27 cellular contexts compared by ENCODE assay signal in the genomic region with DNA sequence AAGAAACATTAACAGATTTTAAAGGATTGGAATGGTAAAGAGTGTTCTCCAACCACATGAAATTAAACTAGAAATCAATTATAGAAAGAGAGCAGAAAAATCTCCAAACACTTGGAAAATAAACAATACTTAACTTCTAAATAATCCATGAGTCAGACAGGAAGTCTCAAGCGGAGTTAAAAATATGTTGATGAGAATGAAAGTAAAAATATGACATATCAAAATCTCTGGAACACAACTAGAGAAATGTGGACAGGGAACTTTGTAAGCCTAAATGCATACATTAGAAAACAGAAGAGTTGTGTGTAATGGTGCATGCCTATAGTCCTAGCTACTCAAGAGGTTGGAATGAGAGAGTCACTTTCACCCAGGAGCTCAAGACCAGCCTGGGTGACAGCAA. TPM values are rescaled to one million over a fixed set of nuclear protein-coding genes. Genes with fewer than 3 reads are reported as not detected.
DNase-seq lines count a peak whose midpoint lies in the region; ATAC-seq, FAIRE-seq and TF ChIP-seq lines count a peak whose summit lies in the region.
"Had no signal": no experiment of that assay in that cellular context is flagged by ENCODE, and none has a peak within 500 bp of the region (broad histone marks: within the 10 kb centered on the region; RNA-seq: fewer than 3 reads in every experiment).

No MANE protein-coding gene starts in this region.

- dilution Hi-C loops in IMR-90 (cut with HindIII; ENCODE audit: low sequenced_read_pairs, unreplicated experiment) (no loop called here), keratinocyte (cut with MboI; ENCODE audit: extremely low pct_ligation_motif_present, low sequenced_read_pairs) (no loop called here)

- H3K9ac ChIP-seq in IMR-90 (ENCODE audit: low read depth, low read length) (no peak overlapping the region), keratinocyte (ENCODE audit: control insufficient read depth, extremely low read depth, insufficient read depth, low read length) (no peak overlapping the region)

- TF ChIP-seq CTCF in A673 (conservative IDR thresholded peaks at IDR 0.05; ENCODE audit: low read depth, low read length), result no peak
- TF ChIP-seq CTCF in IMR-90 (conservative IDR thresholded peaks at IDR 0.05; ENCODE audit: low read depth, low read length), result no peak
- TF ChIP-seq CTCF in bronchial epithelial cell (IDR thresholded peaks at IDR 0.05; ENCODE audit: insufficient read depth, low read length, severe bottlenecking), result no peak
- TF ChIP-seq CTCF in keratinocyte (optimal IDR thresholded peaks at IDR 0.05 in 1 of 3, IDR thresholded peaks at IDR 0.05 in 1 of 3, conservative IDR thresholded peaks at IDR 0.05 in 1 of 3; ENCODE audit: extremely low read depth in 1 of 3, insufficient read depth in 2 of 3, low read length in 3 of 3), result no peak

- no peak overlapping the region for H4K8ac ChIP-seq in IMR-90 (ENCODE audit: low read depth in 2 of 2, low read length in 2 of 2)

- H3K9me3 ChIP-seq in A673 (ENCODE audit: low read depth, low read length, poor library complexity, severe bottlenecking) (peaks cover 7% of the 10 kb centered on the region), IMR-90 (ENCODE audit: control insufficient read depth, insufficient read depth, low read length) (peaks cover 3% of the 10 kb centered on the region), keratinocyte (ENCODE audit: control insufficient read depth, low read depth, low read length) (no peaks in the 10 kb centered on the region)
- H3K9me3 ChIP-seq: ovary had no signal

- WGBS in IMR-90 (ENCODE audit: extremely low coverage in 2 of 2, insufficient read length in 1 of 2), 2 experiments, result no CpG with 5 or more reads among the region's 1 CpG

- H3K9me1 ChIP-seq in IMR-90 (ENCODE audit: insufficient read depth, low read length), result no peaks in the 10 kb centered on the region
- H3K9me1 ChIP-seq in keratinocyte (ENCODE audit: control insufficient read depth, extremely low read depth, insufficient read depth, low read length), result no peaks in the 10 kb centered on the region

- ATAC-seq in IMR-90 (ENCODE audit: low read depth), result peak; percentile 49
- ATAC-seq in Right ventricle myocardium superior (ENCODE audit: poor library complexity), result no peak
- ATAC-seq: esophagus mucosa, HepG2, left cardiac atrium, right cardiac atrium had no signal

- H3K4me2 ChIP-seq in IMR-90 (ENCODE audit: low read depth, low read length), result peak overlapping the region; percentile 88
- peak overlapping the region; percentile 40 for H3K4me2 ChIP-seq in keratinocyte (ENCODE audit: control insufficient read depth, extremely low read depth, insufficient read depth, low read depth, low read length)

- H4K91ac ChIP-seq in IMR-90 (ENCODE audit: insufficient read depth, low read depth, low read length), result no peak overlapping the region

- H3K4me3 ChIP-seq in A673 (ENCODE audit: low read depth, low read length, poor library complexity, severe bottlenecking), result no peak overlapping the region
- H3K4me3 ChIP-seq in IMR-90 (ENCODE audit: insufficient read depth, low read depth, low read length), result no peak overlapping the region
- H3K4me3 ChIP-seq in bronchial epithelial cell (ENCODE audit: low read depth, low read length), result no peak overlapping the region
- H3K4me3 ChIP-seq in keratinocyte (ENCODE audit: control insufficient read depth in 2 of 3, extremely low read depth in 1 of 3, insufficient read depth in 2 of 3, low read depth in 1 of 3, low read length in 3 of 3), result no peak overlapping the region
- H3K4me3 ChIP-seq: ovary had no signal

- no peak overlapping the region for H2BK20ac ChIP-seq in IMR-90 (ENCODE audit: low read depth, low read length)

- TF ChIP-seq RAD21 in IMR-90 (IDR thresholded peaks at IDR 0.05; ENCODE audit: low read length), result no peak

- BruUV-seq in A673 (replicated peaks; lab: Mats Ljungman, UMichigan) (no TSS peak), IMR-90 (replicated peaks; lab: Mats Ljungman, UMichigan) (no TSS peak)

- H4K20me1 ChIP-seq in IMR-90 (ENCODE audit: insufficient read depth, low read length), result no peaks in the 10 kb centered on the region
- no peaks in the 10 kb centered on the region for H4K20me1 ChIP-seq in keratinocyte (ENCODE audit: control insufficient read depth, extremely low read depth, insufficient read depth, low read length)

- TF ChIP-seq POLR2A in IMR-90 (IDR thresholded peaks at IDR 0.05; ENCODE audit: low read depth, low read length), result no peak

- H4K5ac ChIP-seq in IMR-90 (ENCODE audit: low read depth, low read length), result no peak overlapping the region

- H2AFZ ChIP-seq in IMR-90 (replicated peaks; ENCODE audit: low read length, poor library complexity) (no peak overlapping the region), keratinocyte (ENCODE audit: control insufficient read depth, low read length) (peak overlapping the region; percentile 76)

- H3K27me3 ChIP-seq in A673 (replicated peaks; ENCODE audit: insufficient read depth, low read depth, low read length, poor library complexity) (no peaks in the 10 kb centered on the region), IMR-90 (ENCODE audit: control insufficient read depth, insufficient read depth, low read length) (peaks cover 6% of the 10 kb centered on the region), bronchial epithelial cell (ENCODE audit: control insufficient read depth, insufficient read depth, low read length) (no peaks in the 10 kb centered on the region), keratinocyte (ENCODE audit: control insufficient read depth, extremely low read depth, insufficient read depth, low read length) (peaks cover 6% of the 10 kb centered on the region)
- H3K27me3 ChIP-seq: ovary had no signal

- H3K36me3 ChIP-seq in A673 (ENCODE audit: insufficient read depth, low read length, poor library complexity, severe bottlenecking) (no peaks in the 10 kb centered on the region), IMR-90 (ENCODE audit: control insufficient read depth, insufficient read depth, low read length) (no peaks in the 10 kb centered on the region), bronchial epithelial cell (ENCODE audit: control insufficient read depth, insufficient read depth, low read length) (no peaks in the 10 kb centered on the region), keratinocyte (ENCODE audit: control insufficient read depth in 2 of 2, extremely low read depth in 1 of 2, insufficient read depth in 2 of 2, low read length in 2 of 2) (no peaks in the 10 kb centered on the region)
- H3K36me3 ChIP-seq: ovary had no signal

- intact Hi-C loops in A673 (cut with micrococcal nuclease; ENCODE audit: unreplicated experiment) (no loop called here), IMR-90 (cut with micrococcal nuclease) (no loop called here), Right ventricle myocardium superior (cut with DNase I) (no loop called here)

- CTCF ChIA-PET in A673 (lab: Charles Lee) (no interaction called here), IMR-90 (lab: Yijun Ruan, JAX) (no interaction called here)

- no peak overlapping the region for H3K18ac ChIP-seq in IMR-90 (ENCODE audit: low read depth, low read length)

- H3K23ac ChIP-seq in IMR-90 (ENCODE audit: low read depth, low read length), result no peak overlapping the region

- POLR2A ChIA-PET in A673 (lab: Charles Lee; ENCODE audit: low non-redundant PET) (interaction anchor here (0.8 kb wide), 1 partner anchor 39 kb away, joined by 3 read pairs; no protein-coding TSS in a partner anchor), IMR-90 (lab: Charles Lee; ENCODE audit: unreplicated experiment) (no interaction called here)

- DNase-seq in A673 (ENCODE audit: low spot score), result peak; percentile 18
- peak; percentile 8 for DNase-seq in IMR-90
- DNase-seq in bronchial epithelial cell (ENCODE audit: low read depth), result peak; percentile 13
- DNase-seq in keratinocyte (ENCODE audit: low read depth, low spot score), result no peak
- DNase-seq in NCI-H524 (lab: John Stamatoyannopoulos, UW), result no peak
- DNase-seq in NAMALWA (ENCODE audit: low spot score), result no peak
- no peak for DNase-seq in Right ventricle myocardium superior
- no peak for DNase-seq in activated CD8-positive, alpha-beta memory T cell treated with anti-CD3 and anti-CD28 coated beads, Interleukin-2, amount 50 U/mL, for 4 hours
- DNase-seq: ACHN; activated naive CD4-positive, alpha-beta T cell treated with anti-CD3 and anti-CD28 coated beads, Interleukin-2, amount 10 ng/mL, durations not matched to agents 7 days and 5 days; activated T-cell treated with anti-CD3 and anti-CD28 coated beads, Interleukin-2, amount 50 U/mL, for 48 hours; C1 segment of cervical spinal cord; cerebellar nuclear complex; effector memory CD4-positive, alpha-beta T cell; GOT3; left cardiac atrium; naive B cell; NCI-H1694 treated with DMSO at 0.1 percent for 48 hours; NCI-H774; OCI-M1; ovary; right cardiac atrium; SHP77; stimulated activated CD4-positive, alpha-beta T cell treated with anti-CD3 and anti-CD28 coated beads, Interleukin-15, amount 100 ng/mL, for 24 hours had no signal

- H2BK120ac ChIP-seq in IMR-90 (ENCODE audit: low read depth, low read length), result no peak overlapping the region

- H2AK5ac ChIP-seq in IMR-90 (ENCODE audit: low read depth, low read length), result no peak overlapping the region

- H2BK5ac ChIP-seq in IMR-90 (ENCODE audit: low read depth, low read length, poor library complexity, severe bottlenecking), result no peak overlapping the region

- no peak overlapping the region for H3K4ac ChIP-seq in IMR-90 (ENCODE audit: low read depth, low read length)

- no peaks in the 10 kb centered on the region for H3K79me2 ChIP-seq in keratinocyte (ENCODE audit: control insufficient read depth, insufficient read depth, low read length)

- in situ Hi-C loops in IMR-90 (cut with MboI; ENCODE audit: low sequenced_read_pairs), result no loop called here

- FAIRE-seq in bronchial epithelial cell (lab: Jason Lieb, UNC), result no peak
- FAIRE-seq in keratinocyte (lab: Jason Lieb, UNC), result no peak
- FAIRE-seq: HepG2 had no signal

- H2AK9ac ChIP-seq in IMR-90 (replicated peaks; ENCODE audit: low read depth, low read length, poor library complexity), result no peak overlapping the region

- H3K4me1 ChIP-seq in A673 (ENCODE audit: insufficient read depth, low read length, poor library complexity, severe bottlenecking), result peaks cover 5% of the 10 kb centered on the region
- no peaks in the 10 kb centered on the region for H3K4me1 ChIP-seq in IMR-90 (ENCODE audit: control insufficient read depth, insufficient read depth, low read length)
- no peaks in the 10 kb centered on the region for H3K4me1 ChIP-seq in keratinocyte (ENCODE audit: control insufficient read depth, extremely low read depth, insufficient read depth, low read length)

- H2BK15ac ChIP-seq in IMR-90 (ENCODE audit: low read depth, low read length), result no peak overlapping the region; the same call in 2 of the 3 replicates

- no peaks in the 10 kb centered on the region for H3K79me1 ChIP-seq in IMR-90 (ENCODE audit: low read depth in 1 of 2, low read length in 2 of 2)

- H3K14ac ChIP-seq in IMR-90 (replicated peaks; ENCODE audit: low read depth, low read length), result peak overlapping the region; percentile 37; the same call in 1 of the 2 replicates

- H3K27ac ChIP-seq in A673 (ENCODE audit: low read depth, low read length, poor library complexity, severe bottlenecking) (no peak overlapping the region), IMR-90 (ENCODE audit: insufficient read depth, low read length) (no peak overlapping the region), keratinocyte (ENCODE audit: control insufficient read depth, insufficient read depth, low read length) (no peak overlapping the region)
- H3K27ac ChIP-seq: HL-60, ovary had no signal

- no peak overlapping the region for H3K56ac ChIP-seq in IMR-90 (ENCODE audit: extremely low read depth, insufficient read depth, low read length)

RNA-seq across cellular contexts. Expression of a gene that starts 47.9 kb away (rescaled TPM):
- total RNA-seq in A673 (2021), result 29.4 and 36.5 TPM in 2 replicates
- total RNA-seq in IMR-90 (2012; rRNA removed), result 7.5 and 8.2 TPM in 2 replicates
- polyA plus RNA-seq in IMR-90 (2012; rRNA removed), result 9.4 and 10.2 TPM in 2 replicates
- 4.1 and 5.9 TPM in 2 replicates for polyA plus RNA-seq in IMR-90 (2012; cell fraction: cytosol; rRNA removed)
- polyA plus RNA-seq in IMR-90 (2012; cell fraction: nucleus; rRNA removed; ENCODE audit: low replicate concordance), result 18.5 and 28.9 TPM in 2 replicates
- 1.3 and 1.6 TPM in 2 replicates for total RNA-seq in bronchial epithelial cell
- polyA plus RNA-seq in keratinocyte, result 2.0 to 4.6 TPM (median 2.5 TPM) in 3 replicates
- polyA plus RNA-seq in keratinocyte (2011; ENCODE audit: low read depth), result 0.26 TPM
- 2.6 and 3.5 TPM in 2 replicates for polyA plus RNA-seq in keratinocyte (2011; cell fraction: cytosol; rRNA removed)
- 8.9 and 9.9 TPM in 2 replicates for polyA plus RNA-seq in keratinocyte (2011; cell fraction: nucleus; rRNA removed)
- 0.27 and 6.8 TPM in 2 replicates for polyA plus RNA-seq in keratinocyte (2012; ENCODE audit: low replicate concordance)
- 3.9 to 12.1 TPM (median 6.8 TPM) in 3 replicates for polyA minus RNA-seq in keratinocyte
- polyA minus RNA-seq in keratinocyte (2011; cell fraction: cytosol; rRNA and poly(A)+ RNA removed), result 3.1 TPM
- 8.0 and 11.7 TPM in 2 replicates for polyA minus RNA-seq in keratinocyte (2011; cell fraction: nucleus; rRNA and poly(A)+ RNA removed)
- 2.0 TPM for total RNA-seq in Right ventricle myocardium superior

Comparison
In these comparisons a context has a peak if more than half of its experiments do, and no peak if none do; other contexts are left out.
1. DNase-seq: peak in A673 (single experiment), IMR-90 (single experiment) and bronchial epithelial cell (single experiment); none in keratinocyte (single experiment), NCI-H524 (0 of 2), NAMALWA (single experiment), Right ventricle myocardium superior (single experiment) and activated CD8-positive, alpha-beta memory T cell treated with anti-CD3 and anti-CD28 coated beads, Interleukin-2, amount 50 U/mL, for 4 hours (single experiment).